In genomic region chr19:46495789-46496099, GRCh38 we compare ENCODE assay signal across 8 cellular contexts. TPM values are rescaled to one million over a fixed set of nuclear protein-coding genes. Genes with fewer than 3 reads are reported as not detected.
DNase-seq lines count a peak whose midpoint lies in the region; ATAC-seq, FAIRE-seq and TF ChIP-seq lines count a peak whose summit lies in the region.

Gene PNMA8B, minus strand, starts transcription at chr19:46495867. Its CDS starts 402 bp downstream, at chr19:46495465.

- peak within 1 kb of the TSS; percentile 15 for H3K4me2 ChIP-seq in keratinocyte (ENCODE audit: control insufficient read depth, extremely low read depth, insufficient read depth, low read depth, low read length)

- H3K36me3 ChIP-seq in bronchial epithelial cell (ENCODE audit: control insufficient read depth, insufficient read depth, low read length) (no peaks in the 10 kb centered on the region), keratinocyte (ENCODE audit: control insufficient read depth in 2 of 2, extremely low read depth in 1 of 2, insufficient read depth in 2 of 2, low read length in 2 of 2) (no peaks in the 10 kb centered on the region)

- peaks cover 4% of the 10 kb centered on the region for H3K4me1 ChIP-seq in keratinocyte (ENCODE audit: control insufficient read depth, extremely low read depth, insufficient read depth, low read length)

- H3K4me3 ChIP-seq in bronchial epithelial cell (ENCODE audit: low read depth, low read length), result no peak within 1 kb of the TSS
- H3K4me3 ChIP-seq in keratinocyte (ENCODE audit: control insufficient read depth in 2 of 3, extremely low read depth in 1 of 3, insufficient read depth in 2 of 3, low read depth in 1 of 3, low read length in 3 of 3), result no peak within 1 kb of the TSS

- no peak within 1 kb of the TSS for H3K9ac ChIP-seq in keratinocyte (ENCODE audit: control insufficient read depth, extremely low read depth, insufficient read depth, low read length)

- no peaks in the 10 kb centered on the region for H3K9me1 ChIP-seq in keratinocyte (ENCODE audit: control insufficient read depth, extremely low read depth, insufficient read depth, low read length)

- H3K27ac ChIP-seq in keratinocyte (ENCODE audit: control insufficient read depth, insufficient read depth, low read length), result no peak within 1 kb of the TSS

- in situ Hi-C loops in G401 (cut with HindIII; ENCODE audit: low sequenced_read_pairs), result no loop called here

- H4K20me1 ChIP-seq in keratinocyte (ENCODE audit: control insufficient read depth, extremely low read depth, insufficient read depth, low read length), result no peaks in the 10 kb centered on the region

- H3K79me2 ChIP-seq in keratinocyte (ENCODE audit: control insufficient read depth, insufficient read depth, low read length), result no peaks in the 10 kb centered on the region

- ATAC-seq in GM21528 (IDR thresholded peaks at IDR 0.05; ENCODE audit: low FRiP score, unreplicated experiment), result no peak
- ATAC-seq in GM21390 (IDR thresholded peaks at IDR 0.05; ENCODE audit: unreplicated experiment), result no peak

- dilution Hi-C loops in keratinocyte (cut with MboI; ENCODE audit: extremely low pct_ligation_motif_present, low sequenced_read_pairs), result no loop called here

- H3K9me3 ChIP-seq in keratinocyte (ENCODE audit: control insufficient read depth, low read depth, low read length), result no peaks in the 10 kb centered on the region

- H3K27me3 ChIP-seq in bronchial epithelial cell (ENCODE audit: control insufficient read depth, insufficient read depth, low read length), result no peaks in the 10 kb centered on the region
- H3K27me3 ChIP-seq in keratinocyte (ENCODE audit: control insufficient read depth, extremely low read depth, insufficient read depth, low read length), result peaks cover 23% of the 10 kb centered on the region

- peak; percentile 92 for DNase-seq in G401 (ENCODE audit: low spot score)
- DNase-seq in NCI-H748 (lab: John Stamatoyannopoulos, UW; ENCODE audit: unreplicated experiment), result peak; percentile 98
- DNase-seq in bronchial epithelial cell (ENCODE audit: low read depth), result peak; percentile 78
- no peak for DNase-seq in keratinocyte (ENCODE audit: low read depth, low spot score)
- peak in 2 of 3 experiments; percentile 25 to 39 for DNase-seq in stimulated activated CD4-positive, alpha-beta T cell treated with anti-CD3 and anti-CD28 coated beads, TNF-alpha, amount 100 ng/mL, for 4 hours (ENCODE audit: low read depth in 3 of 3)
- no peak for DNase-seq in dermis blood vessel endothelial cell

- no peak within 1 kb of the TSS for H2AFZ ChIP-seq in keratinocyte (ENCODE audit: control insufficient read depth, low read length)

- TF ChIP-seq CTCF in bronchial epithelial cell (IDR thresholded peaks at IDR 0.05; ENCODE audit: insufficient read depth, low read length, severe bottlenecking), result no peak
- no peak for TF ChIP-seq CTCF in keratinocyte (optimal IDR thresholded peaks at IDR 0.05 in 1 of 3, IDR thresholded peaks at IDR 0.05 in 1 of 3, conservative IDR thresholded peaks at IDR 0.05 in 1 of 3; ENCODE audit: extremely low read depth in 1 of 3, insufficient read depth in 2 of 3, low read length in 3 of 3)

- no peak for FAIRE-seq in bronchial epithelial cell (lab: Jason Lieb, UNC)
- FAIRE-seq in keratinocyte (lab: Jason Lieb, UNC), result no peak

RNA-seq across cellular contexts. Expression of gene PNMA8B, which starts in this region (rescaled TPM):
- not detected in 2 replicates for total RNA-seq in G401 (2014; rRNA removed; shearing (Covaris generic))
- total RNA-seq in bronchial epithelial cell, result under 0.01 TPM in 2 replicates
- 0.01 TPM in 1 of 3 replicates, not detected in the others for polyA plus RNA-seq in keratinocyte
- not detected for polyA plus RNA-seq in keratinocyte (2011; ENCODE audit: low read depth)
- polyA plus RNA-seq in keratinocyte (2011; cell fraction: cytosol; rRNA removed), result not detected in 2 replicates
- polyA plus RNA-seq in keratinocyte (2011; cell fraction: nucleus; rRNA removed), result 0.03 TPM in 1 of 2 replicates, not detected in the other
- 0.03 and 0.04 TPM in 2 replicates for polyA plus RNA-seq in keratinocyte (2012; ENCODE audit: low replicate concordance)
- polyA minus RNA-seq in keratinocyte, result 0.07 TPM in 1 of 3 replicates, not detected in the others
- polyA minus RNA-seq in keratinocyte (2011; cell fraction: cytosol; rRNA and poly(A)+ RNA removed), result not detected
- not detected in 2 replicates for polyA minus RNA-seq in keratinocyte (2011; cell fraction: nucleus; rRNA and poly(A)+ RNA removed)
- under 0.01 and 0.17 TPM in 2 replicates for total RNA-seq in dermis blood vessel endothelial cell

Comparison
In these comparisons a context has a peak if more than half of its experiments do, and no peak if none do; other contexts are left out.
1. Peak in DNase-seq in G401; RNA of the gene not detected or under 1 TPM.
2. Peak in DNase-seq in bronchial epithelial cell; RNA of the gene not detected or under 1 TPM.
3. DNase-seq: peak in NCI-H748 (single experiment) and stimulated activated CD4-positive, alpha-beta T cell treated with anti-CD3 and anti-CD28 coated beads, TNF-alpha, amount 100 ng/mL, for 4 hours (2 of 3); none in keratinocyte (single experiment) and dermis blood vessel endothelial cell (single experiment).